ENCODE assay signal across 36 cellular contexts in genomic region chr7:89182116-89182515, GRCh38.
DNase-seq lines count a peak whose midpoint lies in the region; ATAC-seq, FAIRE-seq and TF ChIP-seq lines count a peak whose summit lies in the region.
"Had no signal": no experiment of that assay in that cellular context is flagged by ENCODE, and none has a peak within 500 bp of the region (broad histone marks: within the 10 kb centered on the region; RNA-seq: fewer than 3 reads in every experiment).

No MANE protein-coding gene starts in this region.

- in situ Hi-C loops in HepG2 (cut with HindIII; ENCODE audit: extremely low pct_ligation_motif_present, low pct_unique_long_range_greater_than_20kb): no loop called here
- in situ Hi-C loops in IMR-90 (cut with MboI; ENCODE audit: low sequenced_read_pairs): no loop called here
- in situ Hi-C loops in K562 (cut with MboI): no loop called here

- H3K23ac ChIP-seq in IMR-90 (ENCODE audit: low read depth, low read length): no peak overlapping the region

- H3K18ac ChIP-seq in IMR-90 (ENCODE audit: low read depth, low read length): no peak overlapping the region

- H3K9me1 ChIP-seq in IMR-90 (ENCODE audit: insufficient read depth, low read length) (no peaks in the 10 kb centered on the region), K562 (ENCODE audit: control insufficient read depth, insufficient read depth, low read length) (no peaks in the 10 kb centered on the region)

- H4K5ac ChIP-seq in IMR-90 (ENCODE audit: low read depth, low read length): no peak overlapping the region

- no peak overlapping the region for H2BK5ac ChIP-seq in IMR-90 (ENCODE audit: low read depth, low read length, poor library complexity, severe bottlenecking)

- TF ChIP-seq RAD21 in HepG2 (CRISPR knock-in tag; IDR thresholded peaks at IDR 0.05) (no peak), A549 (conservative IDR thresholded peaks at IDR 0.05 in 1 of 2, IDR thresholded peaks at IDR 0.05 in 1 of 2) (no peak), IMR-90 (IDR thresholded peaks at IDR 0.05; ENCODE audit: low read length) (no peak), K562 (CRISPR knock-in tag; conservative IDR thresholded peaks at IDR 0.05 in 1 of 2, IDR thresholded peaks at IDR 0.05 in 1 of 2) (no peak)

- no peaks in the 10 kb centered on the region for H3K4me1 Mint-ChIP-seq in activated T-cell treated with anti-CD3 and anti-CD28 coated beads, Interleukin-2, amount 50 U/mL, for 24 hours (ENCODE audit: low read depth)
- H3K4me1 Mint-ChIP-seq: B cell; CD14-positive monocyte; CD4-positive, alpha-beta memory T cell; CD4-positive, CD25-positive, alpha-beta regulatory T cell; CD8-positive, alpha-beta memory T cell had no signal

- H2AK9ac ChIP-seq in IMR-90 (replicated peaks; ENCODE audit: low read depth, low read length, poor library complexity): no peak overlapping the region

- H2BK20ac ChIP-seq in IMR-90 (ENCODE audit: low read depth, low read length): no peak overlapping the region

- no peak overlapping the region for H2BK120ac ChIP-seq in IMR-90 (ENCODE audit: low read depth, low read length)

- DNase-seq in HepG2 (ENCODE audit: low spot score) (no peak), right lobe of liver (no peak), A549 (ENCODE audit: low read depth in 1 of 2, low spot score in 1 of 2) (no peak), IMR-90 (no peak), K562 (ENCODE audit: extremely low read depth in 1 of 4, low spot score in 3 of 4) (no peak), activated gamma-delta T cell (lab: John Stamatoyannopoulos, UW) (no peak)
- no peak for DNase-seq in activated T-cell treated with anti-CD3 and anti-CD28 coated beads, Interleukin-2, amount 50 U/mL, for 24 hours
- DNase-seq: 8988T; ACHN; AML-193; BE2C; C1 segment of cervical spinal cord; Caco-2; Calu3; CD4-positive, alpha-beta memory T cell; CD4-positive, alpha-beta T cell; CD4-positive, CD25-positive, alpha-beta regulatory T cell; CD8-positive, alpha-beta memory T cell; CD8-positive, alpha-beta T cell; COR-L47; DMS 273 treated with DMSO at 0.1 percent for 48 hours; DMS153; DMS53; DMS79; DMS79 treated with DMSO at 0.1 percent for 48 hours; DND-41; EL had no signal

- H4K91ac ChIP-seq in IMR-90 (ENCODE audit: insufficient read depth, low read depth, low read length): no peak overlapping the region

- H3K4me3 Mint-ChIP-seq in activated T-cell treated with anti-CD3 and anti-CD28 coated beads, Interleukin-2, amount 50 U/mL, for 24 hours: no peak overlapping the region
- H3K4me3 Mint-ChIP-seq: B cell; CD14-positive monocyte; CD4-positive, alpha-beta memory T cell; CD4-positive, alpha-beta T cell; CD4-positive, CD25-positive, alpha-beta regulatory T cell; CD8-positive, alpha-beta memory T cell; CD8-positive, alpha-beta T cell had no signal

- H4K8ac ChIP-seq in IMR-90 (ENCODE audit: low read depth in 2 of 2, low read length in 2 of 2): no peak overlapping the region

- TF ChIP-seq CTCF in HepG2 (CRISPR knock-in tag; IDR thresholded peaks at IDR 0.05): no peak
- TF ChIP-seq CTCF in right lobe of liver (IDR thresholded peaks at IDR 0.05): no peak
- TF ChIP-seq CTCF in A549 (IDR thresholded peaks at IDR 0.05): no peak
- TF ChIP-seq CTCF in IMR-90 (conservative IDR thresholded peaks at IDR 0.05; ENCODE audit: low read depth, low read length): no peak
- no peak for TF ChIP-seq CTCF in K562 (IDR thresholded peaks at IDR 0.05 in 2 of 3, conservative IDR thresholded peaks at IDR 0.05 in 1 of 3; ENCODE audit: insufficient read depth in 2 of 3, low read depth in 1 of 3, low read length in 3 of 3)

- no peaks in the 10 kb centered on the region for H4K20me1 ChIP-seq in HepG2 (ENCODE audit: insufficient read depth, low read length)
- H4K20me1 ChIP-seq in IMR-90 (ENCODE audit: insufficient read depth, low read length): no peaks in the 10 kb centered on the region
- no peaks in the 10 kb centered on the region for H4K20me1 ChIP-seq in K562 (replicated peaks; ENCODE audit: control insufficient read depth, insufficient read depth, low read length)
- H4K20me1 ChIP-seq: BLaER1; BLaER1 treated with 17β-estradiol and CSF1 and Interleukin-3, amounts not matched to agents 10 nM and 100 nM had no signal

- H2AK5ac ChIP-seq in IMR-90 (ENCODE audit: low read depth, low read length): no peak overlapping the region

- H3K4me3 ChIP-seq in HepG2 (replicated peaks in 1 of 3; ENCODE audit: insufficient read depth in 1 of 3, low read depth in 2 of 3, low read length in 3 of 3) (no peak overlapping the region), right lobe of liver (no peak overlapping the region), A549 (no peak overlapping the region), IMR-90 (ENCODE audit: insufficient read depth, low read depth, low read length) (no peak overlapping the region), K562 (no peak overlapping the region)
- H3K4me3 ChIP-seq: BLaER1; BLaER1 treated with 17β-estradiol and CSF1 and Interleukin-3, amounts not matched to agents 10 nM and 100 nM had no signal

- H3K79me2 ChIP-seq in HepG2 (ENCODE audit: insufficient read depth, low read length) (no peaks in the 10 kb centered on the region), K562 (ENCODE audit: control insufficient read depth, insufficient read depth, low read length) (no peaks in the 10 kb centered on the region)

- intact Hi-C loops in HepG2 (cut with micrococcal nuclease; ENCODE audit: unreplicated experiment): no loop called here
- intact Hi-C loops in right lobe of liver (cut with DNase I): no loop called here
- intact Hi-C loops in IMR-90 (cut with micrococcal nuclease): no loop called here
- intact Hi-C loops in K562 (cut with micrococcal nuclease): no loop called here

- no peaks in the 10 kb centered on the region for H3K4me1 ChIP-seq in HepG2 (ENCODE audit: insufficient read depth, low read length)
- H3K4me1 ChIP-seq in right lobe of liver: no peaks in the 10 kb centered on the region
- H3K4me1 ChIP-seq in A549: no peaks in the 10 kb centered on the region
- H3K4me1 ChIP-seq in IMR-90 (ENCODE audit: control insufficient read depth, insufficient read depth, low read length): no peaks in the 10 kb centered on the region
- no peaks in the 10 kb centered on the region for H3K4me1 ChIP-seq in K562 (replicated peaks in 1 of 2; ENCODE audit: control insufficient read depth in 2 of 2, insufficient read depth in 2 of 2, low read length in 2 of 2)
- H3K4me1 ChIP-seq: BE2C; BLaER1; BLaER1 treated with 17β-estradiol and CSF1 and Interleukin-3, amounts not matched to agents 10 nM and 100 nM had no signal

- H2BK15ac ChIP-seq in IMR-90 (ENCODE audit: low read depth, low read length): no peak overlapping the region

- H3K4ac ChIP-seq in IMR-90 (ENCODE audit: low read depth, low read length): no peak overlapping the region

- H3K27me3 Mint-ChIP-seq in activated T-cell treated with anti-CD3 and anti-CD28 coated beads, Interleukin-2, amount 50 U/mL, for 24 hours: no peaks in the 10 kb centered on the region
- H3K27me3 Mint-ChIP-seq: B cell; CD4-positive, alpha-beta memory T cell; CD4-positive, alpha-beta T cell; CD4-positive, CD25-positive, alpha-beta regulatory T cell had no signal

- BruUV-seq in HepG2 (replicated peaks; lab: Mats Ljungman, UMichigan) (no TSS peak), IMR-90 (replicated peaks; lab: Mats Ljungman, UMichigan) (no TSS peak), K562 (replicated peaks; lab: Mats Ljungman, UMichigan) (no TSS peak)

- H3K27ac ChIP-seq in HepG2 (ENCODE audit: extremely low read length, insufficient read depth, low read length) (no peak overlapping the region), right lobe of liver (no peak overlapping the region), A549 (no peak overlapping the region), IMR-90 (ENCODE audit: insufficient read depth, low read length) (no peak overlapping the region), K562 (ENCODE audit: extremely low read depth, low read depth, low read length) (no peak overlapping the region)
- H3K27ac ChIP-seq: 22Rv1; BLaER1; BLaER1 treated with 17β-estradiol and CSF1 and Interleukin-3, amounts not matched to agents 10 nM and 100 nM; C4-2B had no signal

- H3K9me3 ChIP-seq in HepG2 (ENCODE audit: low read length): peaks cover 26% of the 10 kb centered on the region
- no peaks in the 10 kb centered on the region for H3K9me3 ChIP-seq in right lobe of liver
- H3K9me3 ChIP-seq in A549: no peaks in the 10 kb centered on the region
- peaks cover 19% of the 10 kb centered on the region for H3K9me3 ChIP-seq in IMR-90 (ENCODE audit: control insufficient read depth, insufficient read depth, low read length)
- H3K9me3 ChIP-seq in K562 (replicated peaks; ENCODE audit: control insufficient read depth, insufficient read depth, low read depth, low read length): peaks cover 1% of the 10 kb centered on the region
- H3K9me3 ChIP-seq: BE2C, BLaER1, Caco-2 had no signal

- no peaks in the 10 kb centered on the region for H3K36me3 Mint-ChIP-seq in activated T-cell treated with anti-CD3 and anti-CD28 coated beads, Interleukin-2, amount 50 U/mL, for 24 hours (ENCODE audit: low read depth)
- H3K36me3 Mint-ChIP-seq: CD14-positive monocyte; CD4-positive, alpha-beta memory T cell; CD4-positive, CD25-positive, alpha-beta regulatory T cell; CD8-positive, alpha-beta memory T cell; CD8-positive, alpha-beta T cell had no signal

- WGBS in HepG2 (ENCODE audit: low lambda C conversion rate): 39% methylated on average over 2 of the region's 2 CpGs
- whole genome bisulfite sequencing in right lobe of liver (ENCODE audit: insufficient coverage, low coverage, low lambda C conversion rate, missing lambda C conversion rate): 71% methylated on average over 2 of the region's 2 CpGs
- WGBS in A549 (ENCODE audit: missing lambda C conversion rate): 14% methylated on average over 2 of the region's 2 CpGs
- WGBS in IMR-90 (ENCODE audit: extremely low coverage in 2 of 2, insufficient read length in 1 of 2), 2 experiments: no CpG with 5 or more reads among the region's 2 CpGs
- 0% methylated on average over 2 of the region's 2 CpGs for WGBS in K562 (ENCODE audit: insufficient coverage, low coverage, missing lambda C conversion rate)

- CTCF ChIA-PET in HepG2 (lab: Yijun Ruan, JAX; ENCODE audit: low intra/inter-chr PET ratio, low total read pairs) (no interaction called here), A549 (lab: Yijun Ruan, JAX) (no interaction called here), IMR-90 (lab: Yijun Ruan, JAX) (no interaction called here), K562 (lab: Yijun Ruan, JAX; ENCODE audit: low intra/inter-chr PET ratio) (no interaction called here)

- TF ChIP-seq EP300 in HepG2 (IDR thresholded peaks at IDR 0.05; ENCODE audit: low read depth in 2 of 2, low read length in 2 of 2) (no peak), HepG2 (CRISPR knock-in tag; IDR thresholded peaks at IDR 0.05; ENCODE audit: borderline replicate concordance) (no peak), A549 (IDR thresholded peaks at IDR 0.05) (no peak), K562 (IDR thresholded peaks at IDR 0.05; ENCODE audit: low read length) (no peak)

- H3K9me3 Mint-ChIP-seq in activated T-cell treated with anti-CD3 and anti-CD28 coated beads, Interleukin-2, amount 50 U/mL, for 24 hours: peaks cover 13% of the 10 kb centered on the region

- H3K9ac ChIP-seq in HepG2 (ENCODE audit: insufficient read depth, low read depth, low read length) (no peak overlapping the region), IMR-90 (ENCODE audit: low read depth, low read length) (no peak overlapping the region), K562 (ENCODE audit: insufficient read depth in 1 of 2, low read depth in 2 of 2, low read length in 2 of 2) (no peak overlapping the region)
- H3K9ac ChIP-seq: BLaER1; BLaER1 treated with 17β-estradiol and CSF1 and Interleukin-3, amounts not matched to agents 10 nM and 100 nM had no signal

- H3K4me2 ChIP-seq in HepG2 (ENCODE audit: low read depth, low read length): no peak overlapping the region
- H3K4me2 ChIP-seq in A549: no peak overlapping the region
- no peak overlapping the region for H3K4me2 ChIP-seq in IMR-90 (ENCODE audit: low read depth, low read length)
- no peak overlapping the region for H3K4me2 ChIP-seq in K562 (ENCODE audit: insufficient read depth, low read length)
- H3K4me2 ChIP-seq: BLaER1; BLaER1 treated with 17β-estradiol and CSF1 and Interleukin-3, amounts not matched to agents 10 nM and 100 nM had no signal

- dilution Hi-C loops in IMR-90 (cut with HindIII; ENCODE audit: low sequenced_read_pairs, unreplicated experiment): no loop called here

- FAIRE-seq in HepG2 (lab: Jason Lieb, UNC) (no peak), A549 (lab: Jason Lieb, UNC) (no peak), K562 (lab: Jason Lieb, UNC) (no peak)
- FAIRE-seq: A204.1, D721Med had no signal

- ATAC-seq in HepG2 (no peak), right lobe of liver (no peak), A549 (no peak), IMR-90 (ENCODE audit: low read depth) (no peak), K562 (no peak), HG02840 (IDR thresholded peaks at IDR 0.05; ENCODE audit: low FRiP score, unreplicated experiment) (no peak)
- ATAC-seq: CD8-positive, alpha-beta T cell had no signal

- no peak overlapping the region for H2AFZ ChIP-seq in HepG2 (ENCODE audit: low read length)
- no peak overlapping the region for H2AFZ ChIP-seq in IMR-90 (replicated peaks; ENCODE audit: low read length, poor library complexity)
- no peak overlapping the region for H2AFZ ChIP-seq in K562 (ENCODE audit: low read depth, low read length)

- no peak overlapping the region for H3K27ac Mint-ChIP-seq in activated T-cell treated with anti-CD3 and anti-CD28 coated beads, Interleukin-2, amount 50 U/mL, for 24 hours
- H3K27ac Mint-ChIP-seq: B cell; CD14-positive monocyte; CD4-positive, alpha-beta memory T cell; CD4-positive, alpha-beta T cell; CD4-positive, CD25-positive, alpha-beta regulatory T cell; CD8-positive, alpha-beta memory T cell; CD8-positive, alpha-beta T cell had no signal

- no peak overlapping the region for H3K14ac ChIP-seq in IMR-90 (replicated peaks; ENCODE audit: low read depth, low read length)

- H3K27me3 ChIP-seq in HepG2 (ENCODE audit: control insufficient read depth in 1 of 2, insufficient read depth in 2 of 2, low read length in 2 of 2) (no peaks in the 10 kb centered on the region; a peak in 1 of 5 replicates), right lobe of liver (no peaks in the 10 kb centered on the region), IMR-90 (ENCODE audit: control insufficient read depth, insufficient read depth, low read length) (no peaks in the 10 kb centered on the region), K562 (ENCODE audit: control insufficient read depth in 2 of 2, insufficient read depth in 2 of 2, low read length in 2 of 2) (no peaks in the 10 kb centered on the region)
- H3K27me3 ChIP-seq: BE2C; BLaER1; BLaER1 treated with 17β-estradiol and CSF1 and Interleukin-3, amounts not matched to agents 10 nM and 100 nM had no signal

- POLR2A ChIA-PET in HepG2 (lab: Yijun Ruan, JAX): no interaction called here
- POLR2A ChIA-PET in A549 (lab: Yijun Ruan, JAX): no interaction called here
- POLR2A ChIA-PET in IMR-90 (lab: Charles Lee; ENCODE audit: unreplicated experiment): no interaction called here
- POLR2A ChIA-PET in K562 (lab: Yijun Ruan, JAX): no interaction called here

- TF ChIP-seq POLR2A in HepG2 (IDR thresholded peaks at IDR 0.05; ENCODE audit: insufficient read depth in 1 of 2, low read depth in 2 of 2, low read length in 2 of 2): no peak
- TF ChIP-seq POLR2A in right lobe of liver (IDR thresholded peaks at IDR 0.05): no peak
- TF ChIP-seq POLR2A in A549 (IDR thresholded peaks at IDR 0.05; ENCODE audit: low read length): no peak
- TF ChIP-seq POLR2A in IMR-90 (IDR thresholded peaks at IDR 0.05; ENCODE audit: low read depth, low read length): no peak
- TF ChIP-seq POLR2A in K562 (conservative IDR thresholded peaks at IDR 0.05): no peak

- no peaks in the 10 kb centered on the region for H3K79me1 ChIP-seq in IMR-90 (ENCODE audit: low read depth in 1 of 2, low read length in 2 of 2)

- no peak overlapping the region for H3K56ac ChIP-seq in IMR-90 (ENCODE audit: extremely low read depth, insufficient read depth, low read length)

- H3K36me3 ChIP-seq in HepG2 (replicated peaks in 1 of 2; ENCODE audit: control insufficient read depth in 1 of 2, insufficient read depth in 2 of 2, low read length in 2 of 2) (no peaks in the 10 kb centered on the region), right lobe of liver (no peaks in the 10 kb centered on the region), IMR-90 (ENCODE audit: control insufficient read depth, insufficient read depth, low read length) (no peaks in the 10 kb centered on the region), K562 (ENCODE audit: control insufficient read depth, insufficient read depth, low read length) (no peaks in the 10 kb centered on the region)
- H3K36me3 ChIP-seq: BE2C; BLaER1; BLaER1 treated with 17β-estradiol and CSF1 and Interleukin-3, amounts not matched to agents 10 nM and 100 nM had no signal

Comparison
In these comparisons a context has a peak if more than half of its experiments do, and no peak if none do; other contexts are left out.
1. Of the 241 proteins assayed by ChIP-seq in both HepG2 and K562: peak only in HepG2: none; only in K562: MAFG; in both: MAFF and MAFK; in neither: 238.